24 cellular contexts compared by ENCODE assay signal in genomic region chr14:23561259-23561658, GRCh38. TPM values are rescaled to one million over a fixed set of nuclear protein-coding genes. Genes with fewer than 3 reads are reported as not detected.
"Had no signal": no experiment of that assay in that cellular context is flagged by ENCODE, and none has a peak within 500 bp of the region (broad histone marks: within the 10 kb centered on the region; RNA-seq: fewer than 3 reads in every experiment).

No MANE protein-coding gene starts in this region.

- H3K27me3 Mint-ChIP-seq: activated CD4-positive, alpha-beta T cell treated with anti-CD3 and anti-CD28 coated beads, Interleukin-2, amount 10 ng/mL, durations not matched to agents 24 days and 14 days; activated naive CD8-positive, alpha-beta T cell had no signal

- H3K4me3 Mint-ChIP-seq: activated CD4-positive, alpha-beta T cell treated with anti-CD3 and anti-CD28 coated beads, Interleukin-2, amount 10 ng/mL, durations not matched to agents 24 days and 14 days; activated naive CD8-positive, alpha-beta T cell; activated T-cell treated with anti-CD3 and anti-CD28 coated beads, Interleukin-2, amount 50 U/mL, for 72 hours had no signal

- H2AFZ ChIP-seq: neural progenitor cell had no signal

- H3K9ac ChIP-seq: neural progenitor cell had no signal

- H3K36me3 ChIP-seq: neural progenitor cell, prostate gland had no signal

- H3K9me3 Mint-ChIP-seq: activated CD4-positive, alpha-beta T cell treated with anti-CD3 and anti-CD28 coated beads, Interleukin-2, amount 10 ng/mL, durations not matched to agents 24 days and 14 days; activated T-cell treated with anti-CD3 and anti-CD28 coated beads, Interleukin-2, amount 50 U/mL, for 72 hours; neural progenitor cell had no signal

- H3K27me3 ChIP-seq: neural progenitor cell, right atrium auricular region, thyroid gland had no signal

- H3K27ac ChIP-seq: neural progenitor cell, prostate gland, right atrium auricular region, thyroid gland had no signal

- H3K27ac Mint-ChIP-seq: activated CD4-positive, alpha-beta T cell treated with anti-CD3 and anti-CD28 coated beads, Interleukin-2, amount 10 ng/mL, durations not matched to agents 24 days and 14 days had no signal

- H3K9me3 ChIP-seq: prostate gland, right atrium auricular region, thyroid gland had no signal

- DNase-seq: activated CD4-positive, alpha-beta T cell treated with anti-CD3 and anti-CD28 coated beads, Interleukin-2, amount 10 ng/mL, durations not matched to agents 24 days and 14 days; activated CD4-positive, CD25-positive, alpha-beta regulatory T cell; activated CD8-positive, alpha-beta memory T cell treated with anti-CD3 and anti-CD28 coated beads, Interleukin-2, amount 50 U/mL, for 4 hours; activated gamma-delta T cell; activated T-cell treated with anti-CD3 and anti-CD28 coated beads, Interleukin-2, amount 50 U/mL, for 72 hours; amygdala; erythroblast; foreskin melanocyte; hypothalamus; small intestine; stimulated activated CD4-positive, alpha-beta T cell treated with anti-CD3 and anti-CD28 coated beads, Interleukin-15, amount 100 ng/mL, for 24 hours; stimulated activated CD4-positive, alpha-beta T cell treated with anti-CD3 and anti-CD28 coated beads, Interleukin-2, amount 100 ng/mL, for 48 hours; T-helper 1 cell; T-helper 9 cell; thyroid gland had no signal

- H3K4me3 ChIP-seq: neural progenitor cell, prostate gland, right atrium auricular region, thyroid gland had no signal

- H3K4me2 ChIP-seq: neural progenitor cell had no signal

- ATAC-seq: activated T-cell treated with anti-CD3 and anti-CD28 coated beads, Interleukin-2, amount 50 U/mL, for 72 hours; left lobe of liver; SK-N-SH treated with all-trans-retinoic acid at 6 μM for 48 hours had no signal

RNA-seq across cellular contexts. Expression of gene JPH4, which starts 17.3 kb away (rescaled TPM):
- total RNA-seq: activated CD4-positive, alpha-beta T cell treated with anti-CD3 and anti-CD28 coated beads, Interleukin-2, amount 10 ng/mL, durations not matched to agents 24 days and 14 days; lung microvascular endothelial cell; myocyte; osteoblast had no signal
